ENCODE assay signal across 8 cellular contexts in the genomic region with DNA sequence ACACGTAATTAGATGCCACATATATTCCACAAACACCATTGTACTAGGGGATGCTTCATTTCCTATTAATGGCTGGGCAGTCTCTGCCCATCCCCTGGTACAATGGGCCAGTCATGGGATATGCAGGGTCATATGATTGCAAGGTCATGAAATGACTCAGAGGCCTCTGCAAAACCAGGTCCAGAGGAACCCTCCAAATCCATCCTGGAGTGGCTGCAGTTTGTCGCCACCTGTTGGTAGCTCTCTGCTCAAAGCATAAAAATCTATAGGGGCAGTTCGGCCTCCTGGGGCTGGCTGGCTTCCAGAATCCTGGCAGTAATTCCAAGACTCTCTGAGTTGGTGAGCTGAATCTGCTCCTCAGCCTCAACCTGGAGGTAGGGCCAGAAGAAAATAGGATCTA. TPM values are rescaled to one million over a fixed set of nuclear protein-coding genes. Genes with fewer than 3 reads are reported as not detected.
DNase-seq lines count a peak whose midpoint lies in the region; ATAC-seq and TF ChIP-seq lines count a peak whose summit lies in the region.

No MANE protein-coding gene starts in this region.

- H3K36me3 ChIP-seq in Panc1 (ENCODE audit: control insufficient read depth, insufficient read depth, low read length) (no peaks in the 10 kb centered on the region), adrenal gland (replicated peaks in 1 of 2) (no peaks in the 10 kb centered on the region)

- peaks cover 3% of the 10 kb centered on the region for H3K36me3 Mint-ChIP-seq in neural crest cell (ENCODE audit: low read depth)

- in situ Hi-C loops in Panc1 (cut with HindIII; ENCODE audit: low pct_unique_long_range_greater_than_20kb, low sequenced_read_pairs): no loop called here

- intact Hi-C loops in Panc1 (cut with micrococcal nuclease; ENCODE audit: unreplicated experiment): no loop called here
- intact Hi-C loops in adrenal gland (cut with DNase I): no loop called here
- intact Hi-C loops in posterior vena cava (cut with DNase I): no loop called here

- H3K4me3 Mint-ChIP-seq in neural crest cell: no peak overlapping the region

- H3K27me3 Mint-ChIP-seq in neural crest cell (ENCODE audit: low read depth): no peaks in the 10 kb centered on the region

- H3K27ac ChIP-seq in Panc1 (ENCODE audit: low read length): no peak overlapping the region
- no peak overlapping the region for H3K27ac ChIP-seq in adrenal gland

- POLR2A ChIA-PET in Panc1 (lab: Charles Lee): no interaction called here

- H3K4me3 ChIP-seq in GM12875 (ENCODE audit: low read depth, low read length) (no peak overlapping the region), Panc1 (ENCODE audit: low read depth in 2 of 2, low read length in 2 of 2) (no peak overlapping the region), adrenal gland (no peak overlapping the region)

- 80 to 91% (median 89%) methylated on average over 1 to 3 of the region's 3 CpGs for WGBS in adrenal gland, 4 donors

- BruUV-seq in Panc1 (replicated peaks; lab: Mats Ljungman, UMichigan): no TSS peak

- H3K27me3 ChIP-seq in Panc1 (ENCODE audit: control insufficient read depth, insufficient read depth, low read length) (no peaks in the 10 kb centered on the region), adrenal gland (no peaks in the 10 kb centered on the region)

- peak; percentile 51; the same call in 1 of the 2 replicates for TF ChIP-seq CTCF in GM12875 (IDR thresholded peaks at IDR 0.05; ENCODE audit: borderline replicate concordance, insufficient read depth, low read depth, low read length)
- peak; percentile 38 for TF ChIP-seq CTCF in Panc1 (IDR thresholded peaks at IDR 0.05)
- peak in 3 of 6 experiments; percentile 8 to 41 (median 20) for TF ChIP-seq CTCF in adrenal gland (IDR thresholded peaks at IDR 0.05)
- peak; percentile 51 for TF ChIP-seq CTCF in neural crest cell (conservative IDR thresholded peaks at IDR 0.05)

- H3K9me3 Mint-ChIP-seq in neural crest cell: peaks cover 6% of the 10 kb centered on the region

- no peak overlapping the region for H3K27ac Mint-ChIP-seq in neural crest cell (ENCODE audit: unreplicated experiment)

- H3K9me3 ChIP-seq in Panc1 (ENCODE audit: control insufficient read depth, insufficient read depth, low read depth, low read length) (no peaks in the 10 kb centered on the region), adrenal gland (replicated peaks in 1 of 3) (no peaks in the 10 kb centered on the region)

- CTCF ChIA-PET in Panc1 (lab: Charles Lee): interaction anchor here (0.6 kb wide), 1 partner anchor 437 kb away, joined by 3 read pairs; no protein-coding TSS in a partner anchor

- no peak for TF ChIP-seq POLR2A in adrenal gland (IDR thresholded peaks at IDR 0.05)

- no peaks in the 10 kb centered on the region for H3K4me1 ChIP-seq in Panc1 (ENCODE audit: control insufficient read depth, insufficient read depth, low read length)
- H3K4me1 ChIP-seq in adrenal gland (replicated peaks in 1 of 2): no peaks in the 10 kb centered on the region

- ATAC-seq in Panc1 (no peak), HG03196 (IDR thresholded peaks at IDR 0.05; ENCODE audit: unreplicated experiment) (no peak), HG02623 (IDR thresholded peaks at IDR 0.05; ENCODE audit: unreplicated experiment) (no peak)

- DNase-seq in Panc1 (ENCODE audit: low read depth, low spot score) (no peak), adrenal gland (peak in 4 of 7 donors; percentile 17 to 40 (median 19)), neural crest cell (ENCODE audit: low read depth, low spot score) (no peak), DMS114 treated with DMSO at 0.1 percent for 48 hours (lab: John Stamatoyannopoulos, UW; ENCODE audit: unreplicated experiment) (no peak), posterior vena cava (ENCODE audit: low spot score) (no peak)

- peaks cover 1% of the 10 kb centered on the region for H3K4me1 Mint-ChIP-seq in neural crest cell

RNA-seq across cellular contexts. Expression of gene PUDP, which starts 22.9 kb away (rescaled TPM):
- 14.2 TPM for total RNA-seq in Panc1 (2021; ENCODE audit: unreplicated experiment)
- 11.0 TPM for polyA plus RNA-seq in Panc1 (2012; ENCODE audit: insufficient read length)
- total RNA-seq in adrenal gland: 10 to 100 TPM in 6 of 8 donors, 1 to 10 TPM in 2; 5.8 to 29.3 (median 14.6) TPM
- polyA plus RNA-seq in adrenal gland: 10 to 100 TPM in 1 of 3 donors, 1 to 10 TPM in 2; 4.3 to 16.6 (median 7.2) TPM
- 75.0 and 75.8 TPM in 2 replicates for total RNA-seq in neural crest cell
- 10 to 100 TPM; 11.8 to 13.1 TPM for total RNA-seq in posterior vena cava

RNA-seq across cellular contexts. Expression of gene STS, which starts 23.4 kb away (rescaled TPM):
- 2.0 TPM for total RNA-seq in Panc1 (2021; ENCODE audit: unreplicated experiment)
- polyA plus RNA-seq in Panc1 (2012; ENCODE audit: insufficient read length): 1.1 TPM
- total RNA-seq in adrenal gland: 10 to 100 TPM in 1 of 8 donors, 1 to 10 TPM in 7; 3.4 to 11.4 (median 4.8) TPM
- 10 to 100 TPM in 1 of 3 donors, 1 to 10 TPM in 2; 1.4 to 12.2 (median 2.0) TPM for polyA plus RNA-seq in adrenal gland
- 6.3 and 6.9 TPM in 2 replicates for total RNA-seq in neural crest cell
- total RNA-seq in posterior vena cava: 10 to 100 TPM; 13.7 to 16.1 TPM

Comparison
In these comparisons a context has a peak if more than half of its experiments do, and no peak if none do; other contexts are left out.
1. DNase-seq: peak in adrenal gland (4 of 7); none in Panc1 (single experiment), neural crest cell (single experiment), DMS114 treated with DMSO at 0.1 percent for 48 hours (single experiment) and posterior vena cava (single experiment).